ENCODE assay signal across 29 cellular contexts in genomic region chr9:97935291-97935690, GRCh38. TPM values are rescaled to one million over a fixed set of nuclear protein-coding genes. Genes with fewer than 3 reads are reported as not detected.
"Had no signal": no experiment of that assay in that cellular context is flagged by ENCODE, and none has a peak within 500 bp of the region (broad histone marks: within the 10 kb centered on the region; RNA-seq: fewer than 3 reads in every experiment).

No MANE protein-coding gene starts in this region.

- H3K9me3 Mint-ChIP-seq: activated B cell treated with CpG ODN at 0.5 μM for 24 hours; activated CD8-positive, alpha-beta T cell treated with anti-CD3 and anti-CD28 coated beads for 36 hours; activated T-cell treated with anti-CD3 and anti-CD28 coated beads, Interleukin-2, amount 50 U/mL, for 4 hours; activated T-helper 17 cell treated with anti-CD3 and anti-CD28 coated beads, Interleukin-2, amount 50 U/mL, for 72 hours; dendritic cell treated with granulocyte-macrophage colony-stimulating factor and Interleukin-4, amounts not matched to agents 40 ng/mL and 50 ng/mL, for 4 days; endodermal cell; immature natural killer cell; mesothelial cell of epicardium; naive B cell; neural crest cell; stimulated activated effector memory CD8-positive, alpha-beta T cell treated with anti-CD3 and anti-CD28 coated beads, Interleukin-12 subunit alpha, Interleukin-12 subunit beta, amount 100 ng/mL, for 72 hours; stimulated activated naive CD8-positive, alpha-beta T cell treated with anti-CD3 and anti-CD28 coated beads, Interleukin-15, amount 100 ng/mL, for 72 hours had no signal

- H3K4me1 Mint-ChIP-seq: endodermal cell, mesothelial cell of epicardium, neural crest cell had no signal

- H3K4me1 ChIP-seq: esophagus muscularis mucosa, foreskin keratinocyte, parathyroid adenoma, psoas muscle, sigmoid colon, upper lobe of right lung had no signal

- H3K79me2 ChIP-seq: parathyroid adenoma had no signal

- H3K36me3 Mint-ChIP-seq: immature natural killer cell; mesothelial cell of epicardium; naive B cell; stimulated activated effector memory CD8-positive, alpha-beta T cell treated with anti-CD3 and anti-CD28 coated beads, Interleukin-12 subunit alpha, Interleukin-12 subunit beta, amount 100 ng/mL, for 72 hours had no signal

- H3K9me3 ChIP-seq: esophagus muscularis mucosa, heart left ventricle, psoas muscle, sigmoid colon, thyroid gland, upper lobe of right lung had no signal

- H2AFZ ChIP-seq: parathyroid adenoma had no signal

- H3K27me3 ChIP-seq: thyroid gland had no signal

- H3K36me3 ChIP-seq: brain microvascular endothelial cell, esophagus muscularis mucosa, heart left ventricle, sigmoid colon, thyroid gland, upper lobe of right lung had no signal

- H3K4me3 ChIP-seq: esophagus muscularis mucosa, heart left ventricle, psoas muscle, sigmoid colon, thyroid gland, upper lobe of right lung had no signal

- H3K27ac ChIP-seq: brain microvascular endothelial cell, esophagus muscularis mucosa, foreskin keratinocyte, heart left ventricle, parathyroid adenoma, psoas muscle, sigmoid colon, thyroid gland, upper lobe of right lung had no signal

- ATAC-seq: activated CD8-positive, alpha-beta T cell treated with anti-CD3 and anti-CD28 coated beads for 36 hours; activated T-cell treated with anti-CD3 and anti-CD28 coated beads, Interleukin-2, amount 50 U/mL, for 4 hours; activated T-helper 17 cell treated with anti-CD3 and anti-CD28 coated beads, Interleukin-2, amount 50 U/mL, for 72 hours; foreskin keratinocyte; heart left ventricle; psoas muscle; stimulated activated effector memory CD8-positive, alpha-beta T cell treated with anti-CD3 and anti-CD28 coated beads, Interleukin-12 subunit alpha, Interleukin-12 subunit beta, amount 100 ng/mL, for 72 hours; stimulated activated naive CD8-positive, alpha-beta T cell treated with anti-CD3 and anti-CD28 coated beads, Interleukin-15, amount 100 ng/mL, for 72 hours; upper lobe of right lung had no signal

- H3K27ac Mint-ChIP-seq: activated B cell treated with CpG ODN at 0.5 μM for 24 hours; activated CD8-positive, alpha-beta T cell treated with anti-CD3 and anti-CD28 coated beads for 36 hours; dendritic cell treated with granulocyte-macrophage colony-stimulating factor and Interleukin-4, amounts not matched to agents 40 ng/mL and 50 ng/mL, for 4 days; endodermal cell; mesothelial cell of epicardium; stimulated activated effector memory CD8-positive, alpha-beta T cell treated with anti-CD3 and anti-CD28 coated beads, Interleukin-12 subunit alpha, Interleukin-12 subunit beta, amount 100 ng/mL, for 72 hours; stimulated activated naive CD8-positive, alpha-beta T cell treated with anti-CD3 and anti-CD28 coated beads, Interleukin-15, amount 100 ng/mL, for 72 hours had no signal

- FAIRE-seq: astrocyte, small intestine had no signal

- H3K4me3 Mint-ChIP-seq: activated B cell treated with CpG ODN at 0.5 μM for 24 hours; activated CD8-positive, alpha-beta T cell treated with anti-CD3 and anti-CD28 coated beads for 36 hours; activated T-cell treated with anti-CD3 and anti-CD28 coated beads, Interleukin-2, amount 50 U/mL, for 4 hours; activated T-helper 17 cell treated with anti-CD3 and anti-CD28 coated beads, Interleukin-2, amount 50 U/mL, for 72 hours; dendritic cell treated with granulocyte-macrophage colony-stimulating factor and Interleukin-4, amounts not matched to agents 40 ng/mL and 50 ng/mL, for 4 days; endodermal cell; immature natural killer cell; mesothelial cell of epicardium; naive B cell; neural crest cell; stimulated activated effector memory CD8-positive, alpha-beta T cell treated with anti-CD3 and anti-CD28 coated beads, Interleukin-12 subunit alpha, Interleukin-12 subunit beta, amount 100 ng/mL, for 72 hours; stimulated activated naive CD8-positive, alpha-beta T cell treated with anti-CD3 and anti-CD28 coated beads, Interleukin-15, amount 100 ng/mL, for 72 hours had no signal

- DNase-seq: activated B cell treated with CpG ODN at 0.5 μM for 24 hours; activated CD4-positive, alpha-beta T cell treated with anti-CD3 and anti-CD28 coated beads, Interleukin-2, amount 50 U/mL, for 1 hour; activated CD8-positive, alpha-beta T cell treated with anti-CD3 and anti-CD28 coated beads for 36 hours; activated gamma-delta T cell treated with Interleukin-2 at 50 U/mL for 16 hours; activated naive CD4-positive, alpha-beta T cell treated with anti-CD3 and anti-CD28 coated beads, Interleukin-2, amount 50 U/mL, for 16 hours; activated T-cell treated with anti-CD3 and anti-CD28 coated beads, Interleukin-2, amount 50 U/mL, for 4 hours; amniotic stem cell; brain microvascular endothelial cell; foreskin keratinocyte; heart left ventricle; immature natural killer cell; naive B cell; psoas muscle; sigmoid colon; small intestine; stimulated activated CD4-positive, alpha-beta T cell treated with anti-CD3 and anti-CD28 coated beads, Interleukin-4, amount 100 ng/mL, for 24 hours; stimulated activated naive CD8-positive, alpha-beta T cell treated with anti-CD3 and anti-CD28 coated beads, Interleukin-15, amount 100 ng/mL, for 72 hours; thyroid gland; upper lobe of right lung had no signal

- H3K27me3 Mint-ChIP-seq: activated CD8-positive, alpha-beta T cell treated with anti-CD3 and anti-CD28 coated beads for 36 hours; activated T-helper 17 cell treated with anti-CD3 and anti-CD28 coated beads, Interleukin-2, amount 50 U/mL, for 72 hours; stimulated activated naive CD8-positive, alpha-beta T cell treated with anti-CD3 and anti-CD28 coated beads, Interleukin-15, amount 100 ng/mL, for 72 hours had no signal

RNA-seq across cellular contexts. Expression of gene HEMGN, which starts 2.7 kb away (rescaled TPM):
- total RNA-seq: astrocyte, endodermal cell, foreskin keratinocyte, kidney epithelial cell, mesothelial cell of epicardium, neural crest cell, sigmoid colon, upper lobe of right lung had no signal
- polyA plus RNA-seq: foreskin keratinocyte, heart left ventricle, psoas muscle had no signal
